1 cellular context compared by ENCODE assay signal in the genomic region with DNA sequence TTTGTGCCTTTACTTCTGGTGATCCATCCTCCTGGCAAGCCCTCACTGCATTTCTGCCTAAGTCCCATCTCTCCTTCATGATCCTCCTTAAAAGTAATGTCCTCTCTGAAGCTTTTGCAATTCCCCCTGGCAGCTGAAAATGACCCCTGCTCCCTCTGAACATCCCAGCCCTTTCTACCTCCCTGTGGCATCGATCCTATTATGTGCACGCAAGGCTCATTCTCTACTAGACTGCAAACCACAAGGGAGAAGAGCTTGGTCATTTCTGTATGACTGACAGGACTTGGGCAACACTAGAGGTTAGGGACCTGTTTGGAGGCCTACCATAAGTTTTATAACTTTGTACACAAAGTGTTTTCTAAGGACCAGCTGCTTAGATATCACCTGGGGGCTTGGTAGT.
TF ChIP-seq lines count a peak whose summit lies in the region.

No MANE protein-coding gene starts in this region.

TF ChIP-seq in GM12878, 131 proteins besides CTCF, POLR2A, EP300 and RAD21 (continued from another document):
- peak; percentile 10; the same call in 1 of the 2 replicates for TF ChIP-seq RUNX3 (IDR thresholded peaks at IDR 0.05; ENCODE audit: low read length)
